ENCODE assay signal across 1 cellular context in the genomic region with DNA sequence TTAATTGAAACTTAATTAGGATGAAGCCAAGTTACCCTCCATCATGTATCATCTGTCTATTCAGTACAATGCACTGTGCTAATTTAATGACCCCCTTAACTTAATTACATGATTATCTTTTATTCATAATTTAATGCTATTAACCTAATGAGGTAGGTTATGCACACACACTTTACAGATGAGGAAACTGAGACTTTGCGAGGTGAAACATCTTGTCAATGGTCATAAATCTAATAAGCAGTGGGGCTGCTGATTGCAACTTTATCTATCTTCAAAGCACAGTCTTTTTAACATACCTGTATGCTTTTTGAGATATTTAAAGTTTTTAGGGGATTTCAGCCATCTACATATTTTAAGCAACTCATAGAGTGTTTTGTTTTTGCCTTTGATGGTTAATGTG.
TF ChIP-seq lines count a peak whose summit lies in the region.

No MANE protein-coding gene starts in this region.

TF ChIP-seq in HepG2, 621 proteins besides CTCF, POLR2A, EP300 and RAD21:
- TF ChIP-seq, protein P1, sequence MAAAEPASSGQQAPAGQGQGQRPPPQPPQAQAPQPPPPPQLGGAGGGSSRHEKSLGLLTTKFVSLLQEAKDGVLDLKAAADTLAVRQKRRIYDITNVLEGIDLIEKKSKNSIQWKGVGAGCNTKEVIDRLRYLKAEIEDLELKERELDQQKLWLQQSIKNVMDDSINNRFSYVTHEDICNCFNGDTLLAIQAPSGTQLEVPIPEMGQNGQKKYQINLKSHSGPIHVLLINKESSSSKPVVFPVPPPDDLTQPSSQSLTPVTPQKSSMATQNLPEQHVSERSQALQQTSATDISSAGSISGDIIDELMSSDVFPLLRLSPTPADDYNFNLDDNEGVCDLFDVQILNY (CRISPR knock-in tag; conservative IDR thresholded peaks at IDR 0.05): no peak
- TF ChIP-seq, protein P2, sequence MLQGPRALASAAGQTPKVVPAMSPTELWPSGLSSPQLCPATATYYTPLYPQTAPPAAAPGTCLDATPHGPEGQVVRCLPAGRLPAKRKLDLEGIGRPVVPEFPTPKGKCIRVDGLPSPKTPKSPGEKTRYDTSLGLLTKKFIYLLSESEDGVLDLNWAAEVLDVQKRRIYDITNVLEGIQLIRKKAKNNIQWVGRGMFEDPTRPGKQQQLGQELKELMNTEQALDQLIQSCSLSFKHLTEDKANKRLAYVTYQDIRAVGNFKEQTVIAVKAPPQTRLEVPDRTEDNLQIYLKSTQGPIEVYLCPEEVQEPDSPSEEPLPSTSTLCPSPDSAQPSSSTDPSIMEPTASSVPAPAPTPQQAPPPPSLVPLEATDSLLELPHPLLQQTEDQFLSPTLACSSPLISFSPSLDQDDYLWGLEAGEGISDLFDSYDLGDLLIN (CRISPR knock-in tag; IDR thresholded peaks at IDR 0.05; ENCODE audit: borderline replicate concordance): no peak
- TF ChIP-seq ZNF567 (CRISPR knock-in tag; IDR thresholded peaks at IDR 0.05; ENCODE audit: borderline replicate concordance) (no peak), ZNF776 (CRISPR knock-in tag; IDR thresholded peaks at IDR 0.05) (no peak), CENPT (CRISPR knock-in tag; IDR thresholded peaks at IDR 0.05; ENCODE audit: low read depth) (no peak), NFYB (CRISPR knock-in tag; IDR thresholded peaks at IDR 0.05) (no peak), ZFP41 (CRISPR knock-in tag; IDR thresholded peaks at IDR 0.05; ENCODE audit: borderline replicate concordance) (no peak), NFE2L2 (IDR thresholded peaks at IDR 0.05; ENCODE audit: low read length) (no peak)
- TF ChIP-seq, protein P3, sequence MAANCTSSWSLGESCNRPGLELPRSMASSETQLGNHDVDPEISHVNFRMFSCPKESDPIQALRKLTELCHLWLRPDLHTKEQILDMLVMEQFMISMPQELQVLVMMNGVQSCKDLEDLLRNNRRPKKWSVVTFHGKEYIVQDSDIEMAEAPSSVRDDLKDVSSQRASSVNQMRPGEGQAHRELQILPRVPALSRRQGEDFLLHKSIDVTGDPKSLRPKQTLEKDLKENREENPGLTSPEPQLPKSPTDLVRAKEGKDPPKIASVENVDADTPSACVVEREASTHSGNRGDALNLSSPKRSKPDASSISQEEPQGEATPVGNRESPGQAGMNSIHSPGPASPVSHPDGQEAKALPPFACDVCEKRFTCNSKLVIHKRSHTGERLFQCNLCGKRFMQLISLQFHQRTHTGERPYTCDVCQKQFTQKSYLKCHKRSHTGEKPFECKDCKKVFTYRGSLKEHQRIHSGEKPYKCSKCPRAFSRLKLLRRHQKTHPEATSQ (CRISPR knock-in tag; IDR thresholded peaks at IDR 0.05; ENCODE audit: borderline replicate concordance): no peak
TF ChIP-seq in HepG2: peak in this region for 0.
